Comparison of ENCODE assay signal across 7 cellular contexts in the genomic region with DNA sequence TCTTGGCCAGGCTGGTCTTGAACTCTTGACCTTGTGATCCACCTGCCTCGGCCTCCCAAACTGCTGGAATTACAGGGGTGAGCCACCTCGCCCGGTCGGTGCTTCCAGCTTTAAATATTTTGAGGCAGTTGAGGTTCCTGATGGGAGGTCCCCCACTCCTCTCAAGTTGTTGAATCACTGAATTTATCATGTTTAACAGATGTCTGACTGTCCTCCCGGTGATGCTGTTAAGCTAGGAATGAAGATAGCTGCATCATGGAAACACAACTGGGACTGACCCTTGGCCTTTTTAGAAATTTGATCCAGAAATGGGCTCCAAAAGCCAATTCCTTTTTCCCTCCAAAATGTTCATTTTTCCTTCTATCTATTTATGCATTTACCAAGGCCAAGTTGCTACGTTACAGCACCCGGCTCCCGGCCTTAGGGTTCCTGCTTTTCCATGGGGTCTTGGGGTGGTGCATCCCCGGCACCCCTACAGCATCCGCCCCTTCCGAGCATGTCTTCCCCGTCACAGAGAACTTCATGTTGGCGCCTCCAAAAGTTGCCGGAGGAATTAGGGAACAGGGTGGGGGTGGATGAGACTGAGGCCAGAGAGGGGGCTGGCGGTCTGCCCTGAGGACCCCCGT. TPM values are rescaled to one million over a fixed set of nuclear protein-coding genes. Genes with fewer than 3 reads are reported as not detected.
A peak's percentile ranks its signal among the peaks of the same experiment; 100 is the strongest.
DNase-seq lines count a peak whose midpoint lies in the region; ATAC-seq and TF ChIP-seq lines count a peak whose summit lies in the region.

No MANE protein-coding gene starts in this region.

- 50 to 60% methylated on average over 12 to 16 of the region's 16 CpGs for WGBS in GM23248 (ENCODE audit: low coverage in 1 of 2, low lambda C conversion rate in 2 of 2, missing lambda C conversion rate in 2 of 2), 2 experiments

- peak overlapping the region; percentile 67 for H3K27ac ChIP-seq in GM23248

- H3K9me2 ChIP-seq in GM23248 (ENCODE audit: insufficient read depth) = no peaks in the 10 kb centered on the region

- H3K4me3 ChIP-seq in GM23248 (peak overlapping the region; percentile 73), fibroblast of mammary gland (ENCODE audit: control insufficient read depth, low read depth, low read length) (no peak overlapping the region)

- H3K27me3 ChIP-seq in GM23248 (replicated peaks; ENCODE audit: insufficient read depth) = no peaks in the 10 kb centered on the region

- H3K4me2 ChIP-seq in GM23248 (ENCODE audit: unreplicated experiment) = peak overlapping the region; percentile 84

- H3K9ac ChIP-seq in GM23248 = peak overlapping the region; percentile 84

- no peaks in the 10 kb centered on the region for H3K36me3 ChIP-seq in GM23248 (ENCODE audit: low read depth)

- no peaks in the 10 kb centered on the region for H4K20me1 ChIP-seq in GM23248 (ENCODE audit: insufficient read depth)

- H2AFZ ChIP-seq in GM23248 = peak overlapping the region; percentile 72

- peaks cover 34% of the 10 kb centered on the region for H3K4me1 ChIP-seq in GM23248 (ENCODE audit: insufficient read depth)

- DNase-seq in GM23248 (peak; percentile 53), RPMI7951 (ENCODE audit: low read depth) (peak; percentile 52), fibroblast of mammary gland (ENCODE audit: low read depth) (peak; percentile 68), NCI-H1436 treated with DMSO at 0.1 percent for 48 hours (lab: John Stamatoyannopoulos, UW) (no peak), DMS 273 (lab: John Stamatoyannopoulos, UW; ENCODE audit: unreplicated experiment) (no peak)
- no peak for DNase-seq in stimulated activated naive CD8-positive, alpha-beta T cell treated with anti-CD3 and anti-CD28 coated beads, Interleukin-15, Interleukin-2, amounts not matched to agents 100 U/mL and 50 U/mL, for 24 hours

- TF ChIP-seq CTCF in fibroblast of mammary gland (conservative IDR thresholded peaks at IDR 0.05; ENCODE audit: control insufficient read depth, insufficient read depth, low read depth, low read length) = no peak

- H3K9me3 ChIP-seq in GM23248 (ENCODE audit: low read depth) = no peaks in the 10 kb centered on the region

- peaks cover 35% of the 10 kb centered on the region for H3K79me2 ChIP-seq in GM23248 (ENCODE audit: insufficient read depth)

- H3F3A ChIP-seq in GM23248 (ENCODE audit: insufficient read depth) = peaks cover 17% of the 10 kb centered on the region

- in situ Hi-C loops in GM23248 (cut with MboI) = no loop called here

- ATAC-seq in stimulated activated naive CD8-positive, alpha-beta T cell treated with anti-CD3 and anti-CD28 coated beads, Interleukin-15, Interleukin-2, amounts not matched to agents 100 U/mL and 50 U/mL, for 24 hours = peak; percentile 17
- ATAC-seq in GM21737 (IDR thresholded peaks at IDR 0.05; ENCODE audit: unreplicated experiment) = no peak

RNA-seq across cellular contexts. Expression of gene PAX8, which starts 43.9 kb away (rescaled TPM):
- 2.1 and 5.8 TPM in 2 replicates for total RNA-seq in GM23248 (2014; rRNA removed; shearing (Covaris generic))
- 13.1 and 20.4 TPM in 2 replicates for polyA plus RNA-seq in GM23248 (2016; fragmentation: Nextera tagmentation; extraction: Ambion mirVana)
- 5.4 and 12.6 TPM in 2 replicates for total RNA-seq in RPMI7951 (2014; rRNA removed; shearing (Covaris generic))

Comparison
In these comparisons a context has a peak if more than half of its experiments do, and no peak if none do; other contexts are left out.
1. DNase-seq: peak in GM23248 (single experiment), RPMI7951 (single experiment) and fibroblast of mammary gland (single experiment); none in stimulated activated naive CD8-positive, alpha-beta T cell treated with anti-CD3 and anti-CD28 coated beads, Interleukin-15, Interleukin-2, amounts not matched to agents 100 U/mL and 50 U/mL, for 24 hours (single experiment), NCI-H1436 treated with DMSO at 0.1 percent for 48 hours (single experiment) and DMS 273 (single experiment).